In the genomic region with DNA sequence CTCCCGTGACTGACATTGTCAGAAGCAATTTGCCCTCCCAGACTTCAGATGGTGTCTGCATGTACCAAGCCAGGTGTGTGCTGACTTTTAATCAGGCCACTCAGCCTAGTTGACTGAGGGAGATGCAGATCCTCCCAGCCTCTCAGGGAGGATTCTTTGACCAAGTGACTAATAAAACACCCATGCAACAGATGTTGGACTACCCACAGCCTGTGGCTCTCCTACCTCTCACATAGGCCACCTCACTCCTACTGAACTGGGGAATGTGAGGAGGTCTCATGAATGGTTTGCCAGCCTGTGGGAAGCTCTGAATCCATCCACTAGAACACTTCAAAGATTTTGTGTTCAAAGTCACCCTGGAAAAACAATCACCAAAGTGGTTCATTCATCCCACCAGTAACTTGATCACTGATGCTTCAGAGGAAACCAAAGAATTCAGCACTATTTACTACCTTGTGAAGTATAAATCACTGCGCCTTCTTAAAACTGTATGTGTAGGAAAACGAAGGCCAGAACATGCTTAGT, we compare ENCODE assay signal across 15 cellular contexts.
DNase-seq lines count a peak whose midpoint lies in the region; FAIRE-seq and TF ChIP-seq lines count a peak whose summit lies in the region.
"Had no signal": no experiment of that assay in that cellular context is flagged by ENCODE, and none has a peak within 500 bp of the region (broad histone marks: within the 10 kb centered on the region; RNA-seq: fewer than 3 reads in every experiment).

No MANE protein-coding gene starts in this region.

- CTCF ChIA-PET in HEK293 (lab: Yijun Ruan, JAX): interaction anchor here (0.7 to 7.1 kb wide), 35 partner anchors 9 to 1905 kb away, joined by 3 to 89 read pairs (median 5); partner anchors contain the start of gene GPX8

- POLR2A ChIA-PET in HEK293 (lab: Yijun Ruan, JAX): interaction anchor here (1.5 kb wide), 1 partner anchor 254 kb away, joined by 4 read pairs; no protein-coding TSS in a partner anchor

- no peak overlapping the region for H3K4me3 Mint-ChIP-seq in astrocyte (ENCODE audit: unreplicated experiment)
- no peak overlapping the region for H3K4me3 Mint-ChIP-seq in nephron progenitor cell
- H3K4me3 Mint-ChIP-seq: CD4-positive, alpha-beta T cell had no signal

- H3K27ac ChIP-seq in BLaER1 treated with 17β-estradiol and CSF1 and Interleukin-3, amounts not matched to agents 10 nM and 100 nM: peak overlapping the region in 1 of 11 experiments; percentile 21; a peak in 1 of 22 replicates
- no peak overlapping the region for H3K27ac ChIP-seq in HEK293 (ENCODE audit: extremely low read depth, low read depth, low read length)
- no peak overlapping the region for H3K27ac ChIP-seq in astrocyte (ENCODE audit: low read depth, low read length)
- H3K27ac ChIP-seq: SJSA1 had no signal

- H3K4me2 ChIP-seq in BLaER1 treated with 17β-estradiol and CSF1 and Interleukin-3, amounts not matched to agents 10 nM and 100 nM: peak overlapping the region in 6 of 11 experiments; percentile 15 to 87 (median 80); a peak in 10 of 22 replicates
- H3K4me2 ChIP-seq in astrocyte (ENCODE audit: low read length): no peak overlapping the region

- no peaks in the 10 kb centered on the region for H4K20me1 ChIP-seq in BLaER1 treated with 17β-estradiol and CSF1 and Interleukin-3, amounts not matched to agents 10 nM and 100 nM
- no peaks in the 10 kb centered on the region for H4K20me1 ChIP-seq in astrocyte (ENCODE audit: insufficient read depth, low read length)

- H3K4me3 ChIP-seq in BLaER1 treated with 17β-estradiol and CSF1 and Interleukin-3, amounts not matched to agents 10 nM and 100 nM: no peak overlapping the region
- H3K4me3 ChIP-seq in HEK293 (ENCODE audit: low read depth, low read length) (no peak overlapping the region), astrocyte (ENCODE audit: insufficient read depth, low read depth, low read length) (no peak overlapping the region)
- H3K4me3 ChIP-seq: SJSA1 had no signal

- FAIRE-seq in astrocyte (lab: Jason Lieb, UNC): no peak
- FAIRE-seq: GM12891, HepG2, RCC 7860 had no signal

- TF ChIP-seq CTCF in HEK293 (tag by site-specific recombination; IDR thresholded peaks at IDR 0.05) (no peak), astrocyte (IDR thresholded peaks at IDR 0.05; ENCODE audit: insufficient read depth, low read depth, low read length) (no peak), nephron progenitor cell (IDR thresholded peaks at IDR 0.05) (no peak)

- H3K79me2 ChIP-seq in astrocyte (ENCODE audit: insufficient read depth, low read length): no peaks in the 10 kb centered on the region

- H3K36me3 Mint-ChIP-seq in astrocyte (ENCODE audit: low read depth, unreplicated experiment): no peaks in the 10 kb centered on the region
- H3K36me3 Mint-ChIP-seq in nephron progenitor cell (ENCODE audit: low read depth): no peaks in the 10 kb centered on the region

- no peaks in the 10 kb centered on the region for H3K36me3 ChIP-seq in BLaER1 treated with 17β-estradiol and CSF1 and Interleukin-3, amounts not matched to agents 10 nM and 100 nM
- H3K36me3 ChIP-seq in HEK293 (ENCODE audit: control insufficient read depth in 2 of 2, insufficient read depth in 1 of 2, low read length in 2 of 2) (no peaks in the 10 kb centered on the region), astrocyte (ENCODE audit: insufficient read depth, low read length) (no peaks in the 10 kb centered on the region)
- H3K36me3 ChIP-seq: BE2C, SJSA1 had no signal

- H2AFZ ChIP-seq in astrocyte (ENCODE audit: low read depth, low read length): no peak overlapping the region

- H3K27ac Mint-ChIP-seq in astrocyte (ENCODE audit: unreplicated experiment) (peak overlapping the region; percentile 50), nephron progenitor cell (peak overlapping the region; percentile 83)
- H3K27ac Mint-ChIP-seq: CD4-positive, alpha-beta T cell had no signal

- no peaks in the 10 kb centered on the region for H3K9me3 ChIP-seq in BLaER1 treated with 17β-estradiol and CSF1 and Interleukin-3, amounts not matched to agents 10 nM and 100 nM (replicated peaks in 1 of 11)
- H3K9me3 ChIP-seq in HEK293 (ENCODE audit: control insufficient read depth, insufficient read depth, low read depth, low read length) (no peaks in the 10 kb centered on the region), astrocyte (ENCODE audit: insufficient read depth, low read depth, low read length) (no peaks in the 10 kb centered on the region)
- H3K9me3 ChIP-seq: BE2C, SJSA1 had no signal

- no peak overlapping the region for H3K9ac ChIP-seq in BLaER1 treated with 17β-estradiol and CSF1 and Interleukin-3, amounts not matched to agents 10 nM and 100 nM
- H3K9ac ChIP-seq in astrocyte (ENCODE audit: low read length): no peak overlapping the region

- 0 out of 22 replicates have a peak, but pooled peaks cover 0 to 6% (median 0%) of the 10 kb centered on the region in 11 experiments for H3K27me3 ChIP-seq in BLaER1 treated with 17β-estradiol and CSF1 and Interleukin-3, amounts not matched to agents 10 nM and 100 nM
- H3K27me3 ChIP-seq in astrocyte (ENCODE audit: insufficient read depth, low read length): peaks cover 4% of the 10 kb centered on the region
- H3K27me3 ChIP-seq: SJSA1 had no signal

- peaks cover 36 to 97% (median 62%) of the 10 kb centered on the region in 10 experiments for H3K4me1 ChIP-seq in BLaER1 treated with 17β-estradiol and CSF1 and Interleukin-3, amounts not matched to agents 10 nM and 100 nM
- H3K4me1 ChIP-seq in HEK293 (ENCODE audit: control insufficient read depth, insufficient read depth, low read length): no peaks in the 10 kb centered on the region
- H3K4me1 ChIP-seq in astrocyte (ENCODE audit: insufficient read depth, low read length): peaks cover 12% of the 10 kb centered on the region
- H3K4me1 ChIP-seq: BE2C had no signal

- H3K9me3 Mint-ChIP-seq in astrocyte (ENCODE audit: unreplicated experiment) (no peaks in the 10 kb centered on the region), nephron progenitor cell (no peaks in the 10 kb centered on the region)
- H3K9me3 Mint-ChIP-seq: CD4-positive, alpha-beta T cell had no signal

- H3K4me1 Mint-ChIP-seq in astrocyte (ENCODE audit: low read depth, unreplicated experiment) (peaks cover 56% of the 10 kb centered on the region), nephron progenitor cell (peaks cover 77% of the 10 kb centered on the region)

- DNase-seq in astrocyte (ENCODE audit: low read depth): no peak
- DNase-seq in nephron progenitor cell: no peak
- DNase-seq in SW 1271 (lab: John Stamatoyannopoulos, UW): no peak
- no peak for DNase-seq in UCSD-AML1 (lab: John Stamatoyannopoulos, UW; ENCODE audit: unreplicated experiment)
- no peak for DNase-seq in Kasumi-1 (lab: John Stamatoyannopoulos, UW)
- DNase-seq: DMS79, NCI-H2081 treated with DMSO at 0.1 percent for 48 hours had no signal

- H3K27me3 Mint-ChIP-seq in astrocyte (ENCODE audit: low read depth, unreplicated experiment): no peaks in the 10 kb centered on the region
- H3K27me3 Mint-ChIP-seq in nephron progenitor cell (ENCODE audit: low read depth, poor library complexity): peaks cover 7% of the 10 kb centered on the region

TF ChIP-seq in HEK293, 187 proteins besides CTCF, POLR2A, EP300 and RAD21:
- TF ChIP-seq EGR2 (tag by site-specific recombination; IDR thresholded peaks at IDR 0.05; ENCODE audit: low read depth) (0 out of 2 replicates have a peak, but pooled peaks have one; percentile 35), ZNF148 (tag by site-specific recombination; IDR thresholded peaks at IDR 0.05; ENCODE audit: borderline replicate concordance) (no peak), ZFHX2 (tag by site-specific recombination; conservative IDR thresholded peaks at IDR 0.05) (peak; percentile 35; the same call in 1 of the 2 replicates)
